In the genomic region with DNA sequence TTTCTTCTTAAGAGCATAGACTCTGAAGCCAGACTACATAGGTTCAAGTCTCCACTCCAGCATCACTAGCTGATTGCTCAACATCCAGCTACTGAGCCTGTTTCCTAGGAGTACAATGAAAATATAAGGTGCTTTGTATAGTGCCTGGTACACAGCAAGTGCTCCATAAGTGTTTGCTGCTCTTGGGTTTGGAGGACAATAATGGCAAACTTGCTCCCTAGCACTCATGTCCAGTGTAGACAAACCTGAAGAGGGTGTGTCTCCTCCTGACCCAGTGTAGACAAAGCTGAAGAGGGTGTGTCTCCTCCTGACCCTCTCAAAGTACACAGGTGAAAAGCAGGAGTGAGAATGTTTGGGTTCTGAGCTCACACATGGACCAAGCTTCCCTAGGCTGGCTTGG, we compare ENCODE assay signal across 28 cellular contexts. TPM values are rescaled to one million over a fixed set of nuclear protein-coding genes. Genes with fewer than 3 reads are reported as not detected.
DNase-seq lines count a peak whose midpoint lies in the region; ATAC-seq and TF ChIP-seq lines count a peak whose summit lies in the region.
"Had no signal": no experiment of that assay in that cellular context is flagged by ENCODE, and none has a peak within 500 bp of the region (broad histone marks: within the 10 kb centered on the region; RNA-seq: fewer than 3 reads in every experiment).

No MANE protein-coding gene starts in this region.

- H3K4me3 ChIP-seq in BLaER1 treated with 17β-estradiol and CSF1 and Interleukin-3, amounts not matched to agents 10 nM and 100 nM, result no peak overlapping the region
- no peak overlapping the region for H3K4me3 ChIP-seq in naive thymus-derived CD4-positive, alpha-beta T cell (ENCODE audit: low read length)
- H3K4me3 ChIP-seq: lower lobe of right lung, mucosa of descending colon, ovary, suprapubic skin, upper lobe of right lung had no signal

- DNase-seq in activated CD4-positive, alpha-beta T cell treated with anti-CD3 and anti-CD28 coated beads, Interleukin-2, amount 10 ng/mL, durations not matched to agents 7 days and 5 days, result no peak
- DNase-seq in activated CD4-positive, alpha-beta T cell treated with anti-CD3 and anti-CD28 coated beads for 1 hour, result no peak
- DNase-seq in activated B cell treated with CpG ODN at 0.5 μM for 24 hours (no peak), amygdala (lab: John Stamatoyannopoulos, UW) (no peak)
- no peak for DNase-seq in naive thymus-derived CD4-positive, alpha-beta T cell
- no peak for DNase-seq in stimulated activated naive CD4-positive, alpha-beta T cell (lab: John Stamatoyannopoulos, UW)
- DNase-seq: CD8-positive, alpha-beta T cell; DMS 273 treated with DMSO at 0.1 percent for 48 hours; EL; endodermal cell; glutamatergic neuron; lower lobe of right lung; mucosa of descending colon; NCI-H1092; NCI-H1694; NCI-H446; NCI-H748 treated with DMSO at 0.1 percent for 48 hours; ovary; stimulated activated CD4-positive, alpha-beta T cell treated with anti-CD3 and anti-CD28 coated beads, Interleukin-15, amount 100 ng/mL, for 24 hours; stimulated activated CD4-positive, alpha-beta T cell treated with anti-CD3 and anti-CD28 coated beads, Interleukin-4, amount 100 ng/mL, for 4 hours; SW 1271; T1000; upper lobe of right lung had no signal

- peaks cover 75% of the 10 kb centered on the region for H3K4me1 Mint-ChIP-seq in activated CD4-positive, alpha-beta T cell treated with anti-CD3 and anti-CD28 coated beads, Interleukin-2, amount 10 ng/mL, durations not matched to agents 7 days and 5 days
- peaks cover 82% of the 10 kb centered on the region for H3K4me1 Mint-ChIP-seq in activated B cell treated with CpG ODN at 0.5 μM for 24 hours
- peaks cover 35 to 82% (median 75%) of the 10 kb centered on the region in 7 donors for H3K4me1 Mint-ChIP-seq in naive thymus-derived CD4-positive, alpha-beta T cell

- ATAC-seq in activated B cell treated with CpG ODN at 0.5 μM for 24 hours (ENCODE audit: low read depth) (no peak), HG03565 (IDR thresholded peaks at IDR 0.05; ENCODE audit: unreplicated experiment) (no peak)
- no peak for ATAC-seq in naive thymus-derived CD4-positive, alpha-beta T cell
- ATAC-seq: CD8-positive, alpha-beta T cell; lower lobe of right lung; mucosa of descending colon; upper lobe of right lung had no signal

- no peaks in the 10 kb centered on the region for H3K27me3 Mint-ChIP-seq in activated CD4-positive, alpha-beta T cell treated with anti-CD3 and anti-CD28 coated beads, Interleukin-2, amount 10 ng/mL, durations not matched to agents 7 days and 5 days
- no peaks in the 10 kb centered on the region for H3K27me3 Mint-ChIP-seq in activated B cell treated with CpG ODN at 0.5 μM for 24 hours
- no peaks in the 10 kb centered on the region for H3K27me3 Mint-ChIP-seq in naive thymus-derived CD4-positive, alpha-beta T cell
- H3K27me3 Mint-ChIP-seq: brain had no signal

- H3K9ac ChIP-seq in BLaER1 treated with 17β-estradiol and CSF1 and Interleukin-3, amounts not matched to agents 10 nM and 100 nM, result peak overlapping the region in 1 of 11 experiments; percentile 48; a peak in 1 of 22 replicates

- peaks cover 0 to 17% (median 0%) of the 10 kb centered on the region in 11 experiments; a peak in 4 of 22 replicates for H4K20me1 ChIP-seq in BLaER1 treated with 17β-estradiol and CSF1 and Interleukin-3, amounts not matched to agents 10 nM and 100 nM

- H3K4me3 Mint-ChIP-seq in activated CD4-positive, alpha-beta T cell treated with anti-CD3 and anti-CD28 coated beads, Interleukin-2, amount 10 ng/mL, durations not matched to agents 7 days and 5 days, result no peak overlapping the region
- H3K4me3 Mint-ChIP-seq in activated B cell treated with CpG ODN at 0.5 μM for 24 hours, result no peak overlapping the region
- H3K4me3 Mint-ChIP-seq in naive thymus-derived CD4-positive, alpha-beta T cell, result peak overlapping the region in 5 of 10 donors; percentile 6 to 60 (median 21)
- H3K4me3 Mint-ChIP-seq: brain; CD8-positive, alpha-beta T cell; dendritic cell treated with granulocyte-macrophage colony-stimulating factor and Interleukin-4, amounts not matched to agents 40 ng/mL and 50 ng/mL, for 4 days; endodermal cell had no signal

- intact Hi-C loops in activated B cell treated with CpG ODN at 0.5 μM for 24 hours (cut with micrococcal nuclease), result no loop called here
- intact Hi-C loops in naive thymus-derived CD4-positive, alpha-beta T cell (cut with micrococcal nuclease), result no loop called here

- H3K9me3 ChIP-seq in BLaER1 treated with 17β-estradiol and CSF1 and Interleukin-3, amounts not matched to agents 10 nM and 100 nM (replicated peaks in 1 of 11), result no peaks in the 10 kb centered on the region
- no peaks in the 10 kb centered on the region for H3K9me3 ChIP-seq in naive thymus-derived CD4-positive, alpha-beta T cell (ENCODE audit: control insufficient read depth in 2 of 3, low read length in 3 of 3)
- H3K9me3 ChIP-seq: lower lobe of right lung, mucosa of descending colon, ovary, suprapubic skin, upper lobe of right lung had no signal

- no peak for TF ChIP-seq CTCF in activated B cell treated with CpG ODN at 0.5 μM for 24 hours (IDR thresholded peaks at IDR 0.05)

- H3K4me1 ChIP-seq in BLaER1 treated with 17β-estradiol and CSF1 and Interleukin-3, amounts not matched to agents 10 nM and 100 nM, result peaks cover 26 to 68% (median 62%) of the 10 kb centered on the region in 10 experiments
- H3K4me1 ChIP-seq in naive thymus-derived CD4-positive, alpha-beta T cell (ENCODE audit: control insufficient read depth in 2 of 2, insufficient read depth in 2 of 2, low read length in 2 of 2), result peaks cover 35 to 46% of the 10 kb centered on the region in 2 donors

- POLR2A ChIA-PET in activated CD4-positive, alpha-beta T cell treated with anti-CD3 and anti-CD28 coated beads, Interleukin-2, amount 10 ng/mL, durations not matched to agents 7 days and 5 days (lab: Charles Lee), result interaction anchor here (0.9 kb wide), 1 partner anchor 11 kb away, joined by 4 read pairs; no protein-coding TSS in a partner anchor
- POLR2A ChIA-PET in activated B cell treated with CpG ODN at 0.5 μM for 24 hours (lab: Charles Lee), result interaction anchor here (1.1 to 2.7 kb wide), 3 partner anchors 22 to 63 kb away, joined by 3 to 14 read pairs (median 5); no protein-coding TSS in a partner anchor
- POLR2A ChIA-PET in naive thymus-derived CD4-positive, alpha-beta T cell (lab: Charles Lee), result interaction anchor here (0.7 to 20.3 kb wide), 3 partner anchors 13 to 33 kb away, joined by 3 to 427 read pairs (median 9); no protein-coding TSS in a partner anchor

- 0 out of 22 replicates have a peak, but pooled peaks cover 0 to 8% (median 0%) of the 10 kb centered on the region in 11 experiments for H3K27me3 ChIP-seq in BLaER1 treated with 17β-estradiol and CSF1 and Interleukin-3, amounts not matched to agents 10 nM and 100 nM
- H3K27me3 ChIP-seq in naive thymus-derived CD4-positive, alpha-beta T cell (ENCODE audit: control insufficient read depth in 2 of 2, insufficient read depth in 2 of 2, low read length in 2 of 2), result no peaks in the 10 kb centered on the region
- H3K27me3 ChIP-seq: ovary, suprapubic skin, upper lobe of right lung had no signal

- H3K27ac ChIP-seq in BLaER1 treated with 17β-estradiol and CSF1 and Interleukin-3, amounts not matched to agents 10 nM and 100 nM, result peak overlapping the region in 3 of 11 experiments; percentile 58 to 95 (median 88); a peak in 4 of 22 replicates
- H3K27ac ChIP-seq in naive thymus-derived CD4-positive, alpha-beta T cell (ENCODE audit: low read depth, low read length), result no peak overlapping the region
- H3K27ac ChIP-seq: lower lobe of right lung, ovary, suprapubic skin, upper lobe of right lung had no signal

- H3K27ac Mint-ChIP-seq in activated CD4-positive, alpha-beta T cell treated with anti-CD3 and anti-CD28 coated beads, Interleukin-2, amount 10 ng/mL, durations not matched to agents 7 days and 5 days, result peak overlapping the region; percentile 33
- H3K27ac Mint-ChIP-seq in activated B cell treated with CpG ODN at 0.5 μM for 24 hours, result peak overlapping the region; percentile 80
- peak overlapping the region in 8 of 9 donors; percentile 76 to 100 (median 82) for H3K27ac Mint-ChIP-seq in naive thymus-derived CD4-positive, alpha-beta T cell
- H3K27ac Mint-ChIP-seq: brain; CD8-positive, alpha-beta T cell; dendritic cell treated with granulocyte-macrophage colony-stimulating factor and Interleukin-4, amounts not matched to agents 40 ng/mL and 50 ng/mL, for 4 days; endodermal cell had no signal

- no peaks in the 10 kb centered on the region for H3K36me3 ChIP-seq in BLaER1 treated with 17β-estradiol and CSF1 and Interleukin-3, amounts not matched to agents 10 nM and 100 nM
- no peaks in the 10 kb centered on the region for H3K36me3 ChIP-seq in naive thymus-derived CD4-positive, alpha-beta T cell (ENCODE audit: control insufficient read depth in 2 of 3, insufficient read depth in 3 of 3, low read length in 3 of 3)
- H3K36me3 ChIP-seq: lower lobe of right lung, ovary, suprapubic skin, upper lobe of right lung had no signal

- H3K36me3 Mint-ChIP-seq in activated CD4-positive, alpha-beta T cell treated with anti-CD3 and anti-CD28 coated beads, Interleukin-2, amount 10 ng/mL, durations not matched to agents 7 days and 5 days (ENCODE audit: low read depth), result peaks cover 10% of the 10 kb centered on the region
- H3K36me3 Mint-ChIP-seq in activated B cell treated with CpG ODN at 0.5 μM for 24 hours (ENCODE audit: low read depth), result peaks cover 33% of the 10 kb centered on the region
- H3K36me3 Mint-ChIP-seq in naive thymus-derived CD4-positive, alpha-beta T cell, result peaks cover 0 to 9% (median 4%) of the 10 kb centered on the region in 5 donors
- H3K36me3 Mint-ChIP-seq: brain had no signal

- H3K9me3 Mint-ChIP-seq in activated CD4-positive, alpha-beta T cell treated with anti-CD3 and anti-CD28 coated beads, Interleukin-2, amount 10 ng/mL, durations not matched to agents 7 days and 5 days, result no peaks in the 10 kb centered on the region
- H3K9me3 Mint-ChIP-seq in activated B cell treated with CpG ODN at 0.5 μM for 24 hours, result no peaks in the 10 kb centered on the region
- no peaks in the 10 kb centered on the region for H3K9me3 Mint-ChIP-seq in naive thymus-derived CD4-positive, alpha-beta T cell
- H3K9me3 Mint-ChIP-seq: brain; CD8-positive, alpha-beta T cell; dendritic cell treated with granulocyte-macrophage colony-stimulating factor and Interleukin-4, amounts not matched to agents 40 ng/mL and 50 ng/mL, for 4 days; endodermal cell had no signal

- peak overlapping the region in 10 of 11 experiments; percentile 54 to 100 (median 71); a peak in 17 of 22 replicates for H3K4me2 ChIP-seq in BLaER1 treated with 17β-estradiol and CSF1 and Interleukin-3, amounts not matched to agents 10 nM and 100 nM

- CTCF ChIA-PET in activated CD4-positive, alpha-beta T cell treated with anti-CD3 and anti-CD28 coated beads, Interleukin-2, amount 10 ng/mL, durations not matched to agents 7 days and 5 days (lab: Charles Lee), result interaction anchor here (0.7 to 2.0 kb wide), 6 partner anchors 12 to 44 kb away, joined by 3 to 8 read pairs (median 6); no protein-coding TSS in a partner anchor
- CTCF ChIA-PET in activated B cell treated with CpG ODN at 0.5 μM for 24 hours (lab: Charles Lee), result interaction anchor here (1.9 to 4.1 kb wide), 2 partner anchors 30 to 46 kb away, joined by 5 to 31 read pairs; no protein-coding TSS in a partner anchor
- CTCF ChIA-PET in naive thymus-derived CD4-positive, alpha-beta T cell (lab: Charles Lee), result interaction anchor here (0.8 to 3.2 kb wide), 3 partner anchors 13 to 30 kb away, joined by 4 to 13 read pairs (median 4); no protein-coding TSS in a partner anchor

RNA-seq across cellular contexts. Expression of a gene that starts 10.5 kb away (rescaled TPM):
- total RNA-seq in activated CD4-positive, alpha-beta T cell treated with anti-CD3 and anti-CD28 coated beads, Interleukin-2, amount 10 ng/mL, durations not matched to agents 7 days and 5 days, result 100 to 1,000 TPM; 101 to 107 TPM
- 208 and 209 TPM in 2 replicates for total RNA-seq in activated B cell treated with CpG ODN at 0.5 μM for 24 hours
- total RNA-seq in naive thymus-derived CD4-positive, alpha-beta T cell, result 10 to 100 TPM; 63.3 to 97.4 (median 72.2) TPM
- 10 to 100 TPM; 21.3 to 50.4 TPM for polyA plus RNA-seq in naive thymus-derived CD4-positive, alpha-beta T cell
